14 cellular contexts compared by ENCODE assay signal in the genomic region with DNA sequence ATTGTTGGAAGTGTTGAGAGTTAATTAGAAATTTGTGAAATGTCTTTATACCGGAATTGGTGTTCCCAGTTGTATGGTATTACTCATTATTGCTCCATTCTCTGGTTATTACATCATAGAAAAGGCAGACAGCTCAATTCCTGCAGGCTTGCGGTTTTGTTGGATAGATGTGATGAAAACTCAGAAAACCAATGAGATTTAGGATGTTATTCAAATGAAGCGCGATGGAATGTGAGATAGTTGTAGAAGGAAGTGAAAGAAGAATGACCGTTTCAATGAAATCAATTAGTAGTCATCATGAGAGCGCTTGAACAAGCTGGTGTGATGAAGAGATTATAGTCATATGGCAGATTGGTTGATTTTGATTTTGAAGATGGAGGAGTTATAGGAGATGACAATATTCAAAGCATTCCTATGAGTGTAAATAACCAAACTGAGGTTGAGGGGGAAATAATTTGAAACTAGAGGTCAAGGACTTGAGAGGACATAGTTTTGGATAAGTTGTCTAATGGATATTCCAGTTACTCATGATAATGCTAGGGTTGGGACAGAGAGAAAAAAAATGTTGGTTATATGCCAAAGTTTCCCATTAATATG.
DNase-seq lines count a peak whose midpoint lies in the region; ATAC-seq and TF ChIP-seq lines count a peak whose summit lies in the region.
"Had no signal": no experiment of that assay in that cellular context is flagged by ENCODE, and none has a peak within 500 bp of the region (broad histone marks: within the 10 kb centered on the region; RNA-seq: fewer than 3 reads in every experiment).

No MANE protein-coding gene starts in this region.

- no peaks in the 10 kb centered on the region for H3K36me3 ChIP-seq in right atrium auricular region
- H3K36me3 ChIP-seq in RWPE2 (ENCODE audit: low read depth), result no peaks in the 10 kb centered on the region
- H3K36me3 ChIP-seq in upper lobe of right lung, result no peaks in the 10 kb centered on the region
- H3K36me3 ChIP-seq: ascending aorta, gastrocnemius medialis had no signal

- intact Hi-C loops in left ventricle myocardium superior (cut with micrococcal nuclease) (no loop called here), upper lobe of right lung (cut with DNase I) (no loop called here)

- ATAC-seq in left ventricle myocardium superior (peak; percentile 63), RWPE2 (ENCODE audit: low read depth) (peak; percentile 71), HG03108 (IDR thresholded peaks at IDR 0.05; ENCODE audit: unreplicated experiment) (no peak), upper lobe of right lung (no peak), HG03025 (IDR thresholded peaks at IDR 0.05; ENCODE audit: low FRiP score, unreplicated experiment) (no peak)
- ATAC-seq: activated T-cell treated with anti-CD3 and anti-CD28 coated beads, Interleukin-2, amount 50 U/mL, for 72 hours; gastrocnemius medialis had no signal

- no peak for TF ChIP-seq CTCF in right atrium auricular region (IDR thresholded peaks at IDR 0.05)
- no peak for TF ChIP-seq CTCF in RWPE2 (IDR thresholded peaks at IDR 0.05; ENCODE audit: poor library complexity, severe bottlenecking)
- no peak for TF ChIP-seq CTCF in upper lobe of right lung (IDR thresholded peaks at IDR 0.05)

- H3K4me3 ChIP-seq in right atrium auricular region, result no peak overlapping the region
- no peak overlapping the region for H3K4me3 ChIP-seq in RWPE2 (ENCODE audit: severe bottlenecking)
- no peak overlapping the region for H3K4me3 ChIP-seq in upper lobe of right lung
- H3K4me3 ChIP-seq: ascending aorta, gastrocnemius medialis had no signal

- no peaks in the 10 kb centered on the region for H3K4me1 ChIP-seq in right atrium auricular region
- H3K4me1 ChIP-seq in RWPE2 (ENCODE audit: insufficient read depth, poor library complexity, severe bottlenecking), result peaks cover 9% of the 10 kb centered on the region
- no peaks in the 10 kb centered on the region for H3K4me1 ChIP-seq in upper lobe of right lung
- H3K4me1 ChIP-seq: ascending aorta, gastrocnemius medialis had no signal

- H3K27me3 ChIP-seq in right atrium auricular region, result no peaks in the 10 kb centered on the region
- H3K27me3 ChIP-seq in RWPE2 (ENCODE audit: insufficient read depth, poor library complexity, severe bottlenecking), result no peaks in the 10 kb centered on the region
- H3K27me3 ChIP-seq in upper lobe of right lung, result no peaks in the 10 kb centered on the region
- H3K27me3 ChIP-seq: ascending aorta, gastrocnemius medialis had no signal

- no peak for DNase-seq in left ventricle myocardium superior
- DNase-seq in right atrium auricular region (ENCODE audit: low spot score), result no peak
- no peak for DNase-seq in RWPE2 (ENCODE audit: low spot score)
- peak; percentile 5 for DNase-seq in fibroblast of gingiva (ENCODE audit: low read depth)
- no peak for DNase-seq in upper lobe of right lung
- no peak for DNase-seq in SHP77 (lab: John Stamatoyannopoulos, UW)
- DNase-seq: activated CD4-positive, alpha-beta T cell treated with anti-CD3 and anti-CD28 coated beads for 4 hours; activated T-cell treated with anti-CD3 and anti-CD28 coated beads, Interleukin-2, amount 50 U/mL, for 72 hours; gastrocnemius medialis; NCI-H1092; nucleus accumbens had no signal

- H3K9me3 ChIP-seq in right atrium auricular region, result no peaks in the 10 kb centered on the region
- no peaks in the 10 kb centered on the region for H3K9me3 ChIP-seq in RWPE2 (ENCODE audit: severe bottlenecking)
- no peaks in the 10 kb centered on the region for H3K9me3 ChIP-seq in upper lobe of right lung
- H3K9me3 ChIP-seq: ascending aorta, gastrocnemius medialis had no signal

- H3K27ac ChIP-seq in right atrium auricular region (no peak overlapping the region), RWPE2 (ENCODE audit: poor library complexity, severe bottlenecking) (peak overlapping the region; percentile 52), upper lobe of right lung (no peak overlapping the region)
- H3K27ac ChIP-seq: ascending aorta, gastrocnemius medialis had no signal

Comparison
In these comparisons a context has a peak if more than half of its experiments do, and no peak if none do; other contexts are left out.
1. ATAC-seq: peak in left ventricle myocardium superior (single experiment) and RWPE2 (single experiment); none in HG03108 (single experiment), upper lobe of right lung (single experiment) and HG03025 (single experiment).